In the genomic region with DNA sequence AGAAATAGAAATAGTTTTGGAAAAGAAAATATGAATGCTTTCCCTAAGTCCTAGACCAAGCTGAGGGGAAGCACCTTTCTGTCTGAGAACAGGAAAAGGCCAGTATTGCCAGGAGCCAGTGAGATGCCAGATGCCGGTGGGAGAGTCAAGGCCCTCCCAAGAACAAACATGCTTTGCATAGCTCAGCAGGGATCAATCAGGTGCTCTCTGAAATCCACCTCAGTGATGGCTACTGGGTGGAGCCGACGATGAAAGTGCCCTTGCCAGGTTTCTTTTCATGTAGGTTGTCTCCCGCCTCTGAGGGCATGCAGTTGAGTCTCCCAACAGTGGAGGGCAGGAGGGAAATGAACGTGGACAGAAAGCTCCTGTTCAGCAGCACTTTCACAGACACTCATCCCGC, we compare ENCODE assay signal across 11 cellular contexts. TPM values are rescaled to one million over a fixed set of nuclear protein-coding genes. Genes with fewer than 3 reads are reported as not detected.
DNase-seq lines count a peak whose midpoint lies in the region; ATAC-seq and TF ChIP-seq lines count a peak whose summit lies in the region.
"Had no signal": no experiment of that assay in that cellular context is flagged by ENCODE, and none has a peak within 500 bp of the region (broad histone marks: within the 10 kb centered on the region; RNA-seq: fewer than 3 reads in every experiment).

No MANE protein-coding gene starts in this region.

- no peak overlapping the region for H3K4me3 ChIP-seq in H7 (ENCODE audit: insufficient read depth, low read depth, low read length)
- no peak overlapping the region for H3K4me3 ChIP-seq in adipocyte (ENCODE audit: low read length)
- H3K4me3 ChIP-seq in mucosa of descending colon: no peak overlapping the region
- H3K4me3 ChIP-seq: SK-N-MC had no signal

- peak overlapping the region; percentile 64 for H3K27ac Mint-ChIP-seq in CD4-positive, alpha-beta T cell

- H3K9me3 Mint-ChIP-seq in CD4-positive, alpha-beta T cell: no peaks in the 10 kb centered on the region
- H3K9me3 Mint-ChIP-seq: neural crest cell had no signal

- no peaks in the 10 kb centered on the region for H3K27me3 ChIP-seq in CD4-positive, alpha-beta T cell (ENCODE audit: control insufficient read depth, insufficient read depth, low read length)
- H3K27me3 ChIP-seq in H7 (ENCODE audit: control insufficient read depth, insufficient read depth, low read length): no peaks in the 10 kb centered on the region
- H3K27me3 ChIP-seq in adipocyte (replicated peaks; ENCODE audit: control insufficient read depth, insufficient read depth, low read length): no peaks in the 10 kb centered on the region

- H3K4me1 Mint-ChIP-seq in CD4-positive, alpha-beta T cell (ENCODE audit: low read depth): no peaks in the 10 kb centered on the region
- H3K4me1 Mint-ChIP-seq: neural crest cell had no signal

- DNase-seq in CD4-positive, alpha-beta T cell: no peak
- DNase-seq in H7 (peak; percentile 84), adipocyte (ENCODE audit: low read depth) (no peak), mucosa of descending colon (peak in 2 of 3 donors; percentile 57 to 58), foreskin melanocyte (no peak)
- no peak for DNase-seq in stimulated activated naive CD4-positive, alpha-beta T cell treated with Interleukin-2 at 50 U/mL for 16 hours (lab: John Stamatoyannopoulos, UW)
- DNase-seq: activated CD4-positive, alpha-beta T cell treated with anti-CD3 and anti-CD28 coated beads, Interleukin-2, amount 50 U/mL, for 48 hours had no signal

- no peaks in the 10 kb centered on the region for H3K9me3 ChIP-seq in CD4-positive, alpha-beta T cell (ENCODE audit: control insufficient read depth, low read length)
- H3K9me3 ChIP-seq in adipocyte (ENCODE audit: control insufficient read depth, low read length) (no peaks in the 10 kb centered on the region), mucosa of descending colon (no peaks in the 10 kb centered on the region)

- H3K4me3 Mint-ChIP-seq in CD4-positive, alpha-beta T cell: no peak overlapping the region
- H3K4me3 Mint-ChIP-seq: neural crest cell had no signal

- H3K27ac ChIP-seq in CD4-positive, alpha-beta T cell (ENCODE audit: low read depth, low read length): peak overlapping the region; percentile 30
- H3K27ac ChIP-seq: SK-N-MC had no signal

- H3K4me1 ChIP-seq in adipocyte (ENCODE audit: control insufficient read depth, insufficient read depth, low read length) (peaks cover 57% of the 10 kb centered on the region), mucosa of descending colon (ENCODE audit: low read depth) (peaks cover 13% of the 10 kb centered on the region)

- no peak for ATAC-seq in CD4-positive, alpha-beta T cell (ENCODE audit: poor library complexity)
- peak; percentile 83 for ATAC-seq in mucosa of descending colon
- ATAC-seq in HG02571 (IDR thresholded peaks at IDR 0.05; ENCODE audit: unreplicated experiment): no peak
- ATAC-seq in GM19397 (IDR thresholded peaks at IDR 0.05; ENCODE audit: unreplicated experiment): no peak

- TF ChIP-seq CTCF in CD4-positive, alpha-beta T cell (IDR thresholded peaks at IDR 0.05): no peak
- no peak for TF ChIP-seq CTCF in mucosa of descending colon (IDR thresholded peaks at IDR 0.05)

- no peaks in the 10 kb centered on the region; the same call in 1 of the 2 replicates for H3K36me3 ChIP-seq in H7 (replicated peaks; ENCODE audit: control insufficient read depth, insufficient read depth, low read length)
- peaks cover 8% of the 10 kb centered on the region for H3K36me3 ChIP-seq in adipocyte (ENCODE audit: control insufficient read depth, insufficient read depth, low read length, severe bottlenecking)
- peaks cover 3% of the 10 kb centered on the region for H3K36me3 ChIP-seq in mucosa of descending colon (ENCODE audit: low read depth)

- POLR2A ChIA-PET in CD4-positive, alpha-beta T cell (lab: Charles Lee): interaction anchor here (0.7 to 2.0 kb wide), 3 partner anchors 9 to 13 kb away, joined by 3 to 7 read pairs (median 4); no protein-coding TSS in a partner anchor

- H3K27me3 Mint-ChIP-seq in CD4-positive, alpha-beta T cell: no peaks in the 10 kb centered on the region

- CTCF ChIA-PET in CD4-positive, alpha-beta T cell (lab: Charles Lee): interaction anchor here (1.0 to 1.4 kb wide), 2 partner anchors 13 to 61 kb away, joined by 3 read pairs; no protein-coding TSS in a partner anchor

- H3K36me3 Mint-ChIP-seq in CD4-positive, alpha-beta T cell (ENCODE audit: low read depth): peaks cover 96% of the 10 kb centered on the region

- H3K9ac ChIP-seq in adipocyte (ENCODE audit: low read length): peak overlapping the region; percentile 75

- intact Hi-C loops in CD4-positive, alpha-beta T cell (cut with DNase I, micrococcal nuclease): no loop called here
- intact Hi-C loops in mucosa of descending colon (cut with DNase I, micrococcal nuclease): no loop called here

RNA-seq across cellular contexts. Expression of gene DEGS2, which starts 28.3 kb away (rescaled TPM):
- total RNA-seq in CD4-positive, alpha-beta T cell: under 1 TPM in 1 of 2 experiments, not detected in 1; 0.11 TPM
- total RNA-seq in H7 (2014; rRNA removed; shearing (Covaris generic)): not detected in 2 replicates
- 10 to 100 TPM in 2 of 3 donors, 1 to 10 TPM in 1; 6.2 to 28.5 (median 27.9) TPM for total RNA-seq in mucosa of descending colon
- total RNA-seq: neural crest cell had no signal

Comparison
In these comparisons a context has a peak if more than half of its experiments do, and no peak if none do; other contexts are left out.
1. DNase-seq: peak in H7 (single experiment) and mucosa of descending colon (2 of 3); none in CD4-positive, alpha-beta T cell (0 of 10), adipocyte (single experiment), foreskin melanocyte (single experiment) and stimulated activated naive CD4-positive, alpha-beta T cell treated with Interleukin-2 at 50 U/mL for 16 hours (single experiment).